ENCODE assay signal across 28 cellular contexts in genomic region chr11:110198031-110198729, GRCh38.
DNase-seq lines count a peak whose midpoint lies in the region; ATAC-seq and TF ChIP-seq lines count a peak whose summit lies in the region.
"Had no signal": no experiment of that assay in that cellular context is flagged by ENCODE, and none has a peak within 500 bp of the region (broad histone marks: within the 10 kb centered on the region; RNA-seq: fewer than 3 reads in every experiment).

No MANE protein-coding gene starts in this region.

- no peaks in the 10 kb centered on the region for H3K9me3 ChIP-seq in lower lobe of right lung
- H3K9me3 ChIP-seq: heart left ventricle, left ventricle myocardium inferior, sigmoid colon, SK-N-SH, transverse colon had no signal

- no peak for TF ChIP-seq CTCF in AG10803 (conservative IDR thresholded peaks at IDR 0.05; ENCODE audit: low read length)
- no peak for TF ChIP-seq CTCF in choroid plexus epithelial cell (conservative IDR thresholded peaks at IDR 0.05; ENCODE audit: low read depth, low read length)
- TF ChIP-seq CTCF in lower lobe of right lung (IDR thresholded peaks at IDR 0.05), result no peak

- H3K36me3 ChIP-seq in lower lobe of right lung, result no peaks in the 10 kb centered on the region
- H3K36me3 ChIP-seq: heart left ventricle, left ventricle myocardium inferior, sigmoid colon, transverse colon had no signal

- ATAC-seq in lower lobe of right lung, result no peak
- ATAC-seq: activated CD8-positive, alpha-beta memory T cell treated with anti-CD3 and anti-CD28 coated beads, Interleukin-2, amount 10 ng/mL, durations not matched to agents 7 days and 5 days; foreskin keratinocyte; heart left ventricle; naive thymus-derived CD4-positive, alpha-beta T cell; stimulated activated memory B cell treated with anti-CD40 and anti-IgM and Interleukin-4, amounts not matched to agents 10 μg/mL and 1 μg/mL and 100 μg/mL, for 72 hours had no signal

- DNase-seq in AG10803 (ENCODE audit: low read depth) (peak; percentile 38), M059J (ENCODE audit: low read depth) (peak; percentile 53), choroid plexus epithelial cell (ENCODE audit: low read depth) (peak; percentile 66), iris pigment epithelial cell (ENCODE audit: low read depth) (peak; percentile 81), glomerular visceral epithelial cell (ENCODE audit: extremely low spot score) (no peak), NCI-H187 treated with DMSO at 0.1 percent for 48 hours (lab: John Stamatoyannopoulos, UW) (no peak), lower lobe of right lung (no peak), NCI-H1092 (lab: John Stamatoyannopoulos, UW) (no peak)
- DNase-seq: ACHN; activated CD4-positive, CD25-positive, alpha-beta regulatory T cell; activated CD8-positive, alpha-beta memory T cell treated with anti-CD3 and anti-CD28 coated beads, Interleukin-2, amount 10 ng/mL, durations not matched to agents 7 days and 5 days; activated gamma-delta T cell treated with Interleukin-2 at 50 U/mL for 16 hours; CD8-positive, alpha-beta memory T cell; dermis blood vessel endothelial cell; foreskin keratinocyte; heart left ventricle; Karpas-422; left ventricle myocardium inferior; MV-4-11; naive thymus-derived CD4-positive, alpha-beta T cell; NCI-H146; NCI-H446 treated with DMSO at 0.1 percent for 48 hours; NCI-H774; sigmoid colon; SK-N-SH; transverse colon had no signal

- intact Hi-C loops in lower lobe of right lung (cut with DNase I), result no loop called here

- no peak overlapping the region for H3K27ac ChIP-seq in lower lobe of right lung
- H3K27ac ChIP-seq: foreskin keratinocyte, heart left ventricle, left ventricle myocardium inferior, RWPE1, sigmoid colon, transverse colon had no signal

- H3K4me3 ChIP-seq in AG10803 (ENCODE audit: low read length) (no peak overlapping the region), choroid plexus epithelial cell (ENCODE audit: low read depth, low read length) (no peak overlapping the region), lower lobe of right lung (no peak overlapping the region)
- H3K4me3 ChIP-seq: heart left ventricle, left ventricle myocardium inferior, sigmoid colon, transverse colon had no signal

- H3K27me3 ChIP-seq in lower lobe of right lung (ENCODE audit: low read depth), result no peaks in the 10 kb centered on the region
- H3K27me3 ChIP-seq: foreskin keratinocyte, heart left ventricle, sigmoid colon, transverse colon had no signal

- H3K4me1 ChIP-seq in lower lobe of right lung, result peaks cover 4% of the 10 kb centered on the region
- H3K4me1 ChIP-seq: left ventricle myocardium inferior, sigmoid colon had no signal

Comparison
In these comparisons a context has a peak if more than half of its experiments do, and no peak if none do; other contexts are left out.
1. DNase-seq: peak in AG10803 (single experiment), M059J (single experiment), choroid plexus epithelial cell (single experiment) and iris pigment epithelial cell (single experiment); none in glomerular visceral epithelial cell (single experiment), NCI-H187 treated with DMSO at 0.1 percent for 48 hours (single experiment), lower lobe of right lung (single experiment) and NCI-H1092 (single experiment).